In genomic region chr10:62681211-62681940, GRCh38 we compare ENCODE assay signal across 8 cellular contexts.
DNase-seq lines count a peak whose midpoint lies in the region; ATAC-seq lines count a peak whose summit lies in the region.

No MANE protein-coding gene starts in this region.

- peak; percentile 49 to 81 for DNase-seq in activated CD4-positive, alpha-beta T cell treated with anti-CD3 and anti-CD28 coated beads, Interleukin-2, amount 50 U/mL, for 24 hours (ENCODE audit: low read depth in 1 of 2, low spot score in 1 of 2)
- DNase-seq in right cardiac atrium, result peak in 1 of 3 donors; percentile 60
- peak; percentile 73 for DNase-seq in stimulated activated CD8-positive, alpha-beta memory T cell treated with anti-CD3 and anti-CD28 coated beads, Interleukin-4, amount 100 ng/mL, for 24 hours (ENCODE audit: low read depth)
- DNase-seq in NCI-H2171 treated with DMSO at 0.1 percent for 48 hours (lab: John Stamatoyannopoulos, UW), result no peak
- DNase-seq in NCI-H2227 treated with DMSO at 0.1 percent for 48 hours (lab: John Stamatoyannopoulos, UW), result no peak

- H3K4me2 ChIP-seq in BLaER1, result peak overlapping the region; percentile 59

- H3K4me3 ChIP-seq in BLaER1, result no peak overlapping the region
- no peak overlapping the region for H3K4me3 ChIP-seq in right cardiac atrium (ENCODE audit: low read length)

- H3K27me3 ChIP-seq in BLaER1 (no peaks in the 10 kb centered on the region), right cardiac atrium (ENCODE audit: control insufficient read depth, insufficient read depth) (no peaks in the 10 kb centered on the region)

- peak; percentile 96 for ATAC-seq in GM19467 (IDR thresholded peaks at IDR 0.05; ENCODE audit: unreplicated experiment)
- ATAC-seq in HG03520 (IDR thresholded peaks at IDR 0.05; ENCODE audit: unreplicated experiment), result peak; percentile 96
- ATAC-seq in right cardiac atrium, result peak; percentile 41 to 44

- H4K20me1 ChIP-seq in BLaER1, result no peaks in the 10 kb centered on the region

- H3K4me1 ChIP-seq in BLaER1, result peaks cover 21% of the 10 kb centered on the region
- no peaks in the 10 kb centered on the region for H3K4me1 ChIP-seq in right cardiac atrium (ENCODE audit: control insufficient read depth, insufficient read depth, low read length)

- H3K27ac ChIP-seq in BLaER1, result no peak overlapping the region
- no peak overlapping the region for H3K27ac ChIP-seq in right cardiac atrium (ENCODE audit: low read length)

- WGBS in right cardiac atrium, result 65% methylated on average over 8 of the region's 8 CpGs

- peaks cover 12% of the 10 kb centered on the region for H3K9me3 ChIP-seq in BLaER1
- H3K9me3 ChIP-seq in right cardiac atrium (ENCODE audit: control insufficient read depth, low read length), result no peaks in the 10 kb centered on the region

- no peak overlapping the region for H3K9ac ChIP-seq in BLaER1

- H3K36me3 ChIP-seq in BLaER1, result no peaks in the 10 kb centered on the region

- intact Hi-C loops in right cardiac atrium (cut with DNase I), result no loop called here

Comparison
In these comparisons a context has a peak if more than half of its experiments do, and no peak if none do; other contexts are left out.
1. ATAC-seq: peak in every context shown above with its lines; median percentile 96 in GM19467; 96 in HG03520; 42 in right cardiac atrium.
2. DNase-seq: peak in activated CD4-positive, alpha-beta T cell treated with anti-CD3 and anti-CD28 coated beads, Interleukin-2, amount 50 U/mL, for 24 hours (2 of 2) and stimulated activated CD8-positive, alpha-beta memory T cell treated with anti-CD3 and anti-CD28 coated beads, Interleukin-4, amount 100 ng/mL, for 24 hours (single experiment); none in NCI-H2171 treated with DMSO at 0.1 percent for 48 hours (single experiment) and NCI-H2227 treated with DMSO at 0.1 percent for 48 hours (single experiment).